In genomic region chr21:45975637-45976409, GRCh38 we compare ENCODE assay signal across 8 cellular contexts. TPM values are rescaled to one million over a fixed set of nuclear protein-coding genes. Genes with fewer than 3 reads are reported as not detected.
A peak's percentile ranks its signal among the peaks of the same experiment; 100 is the strongest.
DNase-seq lines count a peak whose midpoint lies in the region; ATAC-seq and TF ChIP-seq lines count a peak whose summit lies in the region.
"Not testable (repeated sequence)": the region's sequence is repeated elsewhere in the genome, so short reads cannot be mapped to it uniquely, and the experiment has no call there.

No MANE protein-coding gene starts in this region.

- peak overlapping the region in 6 of 8 donors; percentile 13 to 46 (median 32) for H3K4me3 Mint-ChIP-seq in CD4-positive, alpha-beta memory T cell
- H3K4me3 Mint-ChIP-seq in activated CD4-positive, alpha-beta memory T cell treated with anti-CD3 and anti-CD28 coated beads for 36 hours, result not testable (repeated sequence)
- peak overlapping the region; percentile 72 for H3K4me3 Mint-ChIP-seq in mesothelial cell of epicardium

- not testable (repeated sequence) for TF ChIP-seq RAD21 in Ishikawa (IDR thresholded peaks at IDR 0.05; ENCODE audit: low read depth)

- H3K36me3 ChIP-seq in CD4-positive, alpha-beta memory T cell (ENCODE audit: insufficient read depth, low read length); breast epithelium; heart left ventricle; ovary; suprapubic skin: not testable (repeated sequence)

- H3K27ac Mint-ChIP-seq in CD4-positive, alpha-beta memory T cell, result peak overlapping the region in 2 of 7 donors; percentile 46 to 61
- not testable (repeated sequence) for H3K27ac Mint-ChIP-seq in activated CD4-positive, alpha-beta memory T cell treated with anti-CD3 and anti-CD28 coated beads for 36 hours
- H3K27ac Mint-ChIP-seq in mesothelial cell of epicardium, result peak overlapping the region; percentile 87

- H3K4me3 ChIP-seq in CD4-positive, alpha-beta memory T cell (ENCODE audit: low read length in 2 of 2); breast epithelium; ovary; suprapubic skin: not testable (repeated sequence)
- peak overlapping the region in 3 of 12 donors; percentile 53 to 63 (median 60) for H3K4me3 ChIP-seq in heart left ventricle

- TF ChIP-seq EP300 in Ishikawa (IDR thresholded peaks at IDR 0.05; ENCODE audit: borderline replicate concordance), result peak; percentile 71
- not testable (repeated sequence) for TF ChIP-seq EP300 in ovary (IDR thresholded peaks at IDR 0.05); suprapubic skin (IDR thresholded peaks at IDR 0.05)

- not testable (repeated sequence) for TF ChIP-seq POLR2A in breast epithelium (IDR thresholded peaks at IDR 0.05); heart left ventricle (IDR thresholded peaks at IDR 0.05); ovary (IDR thresholded peaks at IDR 0.05); suprapubic skin (IDR thresholded peaks at IDR 0.05)

- not testable (repeated sequence) for ATAC-seq in heart left ventricle

- H3K9me3 Mint-ChIP-seq in CD4-positive, alpha-beta memory T cell; activated CD4-positive, alpha-beta memory T cell treated with anti-CD3 and anti-CD28 coated beads for 36 hours; mesothelial cell of epicardium: not testable (repeated sequence)

- DNase-seq in CD4-positive, alpha-beta memory T cell; breast epithelium (ENCODE audit: low spot score in 2 of 2); heart left ventricle; mesothelial cell of epicardium (ENCODE audit: low spot score in 2 of 2, unreplicated experiment in 2 of 2): not testable (repeated sequence)
- DNase-seq in activated CD4-positive, alpha-beta memory T cell treated with anti-CD3 and anti-CD28 coated beads for 36 hours, result peak; percentile 7
- DNase-seq in ovary (peak in 1 of 5 donors; percentile 7), suprapubic skin (ENCODE audit: low spot score in 2 of 2) (peak in 1 of 2 donors; percentile 26)

- H3K27me3 Mint-ChIP-seq in CD4-positive, alpha-beta memory T cell, result peaks cover 9 to 16% of the 10 kb centered on the region in 2 donors
- peaks cover 27% of the 10 kb centered on the region for H3K27me3 Mint-ChIP-seq in activated CD4-positive, alpha-beta memory T cell treated with anti-CD3 and anti-CD28 coated beads for 36 hours
- H3K27me3 Mint-ChIP-seq in mesothelial cell of epicardium (ENCODE audit: low read depth), result peaks cover 50% of the 10 kb centered on the region

- H3K4me1 ChIP-seq in CD4-positive, alpha-beta memory T cell (ENCODE audit: insufficient read depth, low read length), result peaks cover 47% of the 10 kb centered on the region
- H3K4me1 ChIP-seq in breast epithelium, result peaks cover 16 to 23% of the 10 kb centered on the region in 2 donors
- H3K4me1 ChIP-seq in heart left ventricle, result peaks cover 5 to 69% (median 47%) of the 10 kb centered on the region in 12 donors
- H3K4me1 ChIP-seq in ovary (ENCODE audit: insufficient read depth), result peaks cover 36% of the 10 kb centered on the region
- peaks cover 64% of the 10 kb centered on the region for H3K4me1 ChIP-seq in suprapubic skin

- peaks cover 33% of the 10 kb centered on the region for H3K27me3 ChIP-seq in CD4-positive, alpha-beta memory T cell (ENCODE audit: insufficient read depth, low read length)
- not testable (repeated sequence) for H3K27me3 ChIP-seq in breast epithelium, ovary, suprapubic skin
- H3K27me3 ChIP-seq in heart left ventricle, result peaks cover 0 to 43% (median 0%) of the 10 kb centered on the region in 9 donors

- H3K9me3 ChIP-seq in CD4-positive, alpha-beta memory T cell (ENCODE audit: control insufficient read depth in 1 of 2, low read length in 2 of 2); breast epithelium; heart left ventricle; ovary; suprapubic skin: not testable (repeated sequence)

- TF ChIP-seq CTCF in breast epithelium (IDR thresholded peaks at IDR 0.05); heart left ventricle (IDR thresholded peaks at IDR 0.05); mesothelial cell of epicardium (IDR thresholded peaks at IDR 0.05; ENCODE audit: unreplicated experiment); ovary (IDR thresholded peaks at IDR 0.05); suprapubic skin (IDR thresholded peaks at IDR 0.05): not testable (repeated sequence)

- POLR2A ChIA-PET in CD4-positive, alpha-beta memory T cell (lab: Charles Lee; ENCODE audit: partially characterized antibody); activated CD4-positive, alpha-beta memory T cell treated with anti-CD3 and anti-CD28 coated beads for 36 hours (lab: Charles Lee): not testable (repeated sequence)

- H3K4me1 Mint-ChIP-seq in CD4-positive, alpha-beta memory T cell, result peaks cover 3 to 30% (median 8%) of the 10 kb centered on the region in 4 donors
- peaks cover 11% of the 10 kb centered on the region for H3K4me1 Mint-ChIP-seq in activated CD4-positive, alpha-beta memory T cell treated with anti-CD3 and anti-CD28 coated beads for 36 hours (ENCODE audit: low read depth)
- peaks cover 35% of the 10 kb centered on the region for H3K4me1 Mint-ChIP-seq in mesothelial cell of epicardium

- 60 to 75% (median 72%) methylated on average over 15 of the region's 15 CpGs for WGBS in heart left ventricle, 4 donors
- WGBS in ovary, 3 donors, result 75 to 92% (median 88%) methylated on average over 15 of the region's 15 CpGs
- WGBS in suprapubic skin, result 57% methylated on average over 15 of the region's 15 CpGs

- H3K36me3 Mint-ChIP-seq in CD4-positive, alpha-beta memory T cell; activated CD4-positive, alpha-beta memory T cell treated with anti-CD3 and anti-CD28 coated beads for 36 hours; mesothelial cell of epicardium: not testable (repeated sequence)

- intact Hi-C loops in CD4-positive, alpha-beta memory T cell (cut with micrococcal nuclease), result loop anchor here (10.0 kb wide), 2 partner anchors 309 to 349 kb away; partner anchors contain the start of genes C21orf58, MCM3AP, PCNT and YBEY
- intact Hi-C loops in activated CD4-positive, alpha-beta memory T cell treated with anti-CD3 and anti-CD28 coated beads for 36 hours (cut with micrococcal nuclease); breast epithelium (cut with DNase I; ENCODE audit: low total_unique reads): not testable (repeated sequence)
- intact Hi-C loops in heart left ventricle (cut with DNase I) (loop anchor here in 5 of 10 donors (1.0 to 10.0 kb wide), 5 partner anchors 89 to 349 kb away; partner anchors contain the start of genes LSS (in 3 of the 5), C21orf58 (in 1 of the 5), COL6A2 (in 1 of the 5) and PCNT (in 1 of the 5)), ovary (cut with DNase I) (loop anchor here in 1 of 4 donors (10.0 kb wide), 1 partner anchor 79 kb away; no protein-coding TSS in a partner anchor)

- not testable (repeated sequence) for H3K27ac ChIP-seq in CD4-positive, alpha-beta memory T cell (ENCODE audit: low read depth, low read length)
- H3K27ac ChIP-seq in breast epithelium (peak overlapping the region; percentile 83 to 99), heart left ventricle (peak overlapping the region; percentile 90 to 99 (median 98)), ovary (peak overlapping the region; percentile 86 to 94), suprapubic skin (peak overlapping the region; percentile 93)

- CTCF ChIA-PET in CD4-positive, alpha-beta memory T cell (lab: Charles Lee; ENCODE audit: partially characterized antibody); activated CD4-positive, alpha-beta memory T cell treated with anti-CD3 and anti-CD28 coated beads for 36 hours (lab: Charles Lee): not testable (repeated sequence)

TF ChIP-seq in Ishikawa, 13 proteins besides CTCF, POLR2A, EP300 and RAD21:
- peak; percentile 64; the same call in 1 of the 2 replicates for TF ChIP-seq TCF12 (IDR thresholded peaks at IDR 0.05; ENCODE audit: low read depth)
- peak; percentile 40; the same call in 1 of the 2 replicates for TF ChIP-seq FOXM1 (IDR thresholded peaks at IDR 0.05; ENCODE audit: borderline replicate concordance, low read depth)
TF ChIP-seq in Ishikawa: peak in this region for 2; not testable (repeated sequence) for 11.

RNA-seq across cellular contexts. Expression of gene COL6A1, which starts 5.7 kb away (rescaled TPM):
- total RNA-seq in CD4-positive, alpha-beta memory T cell, result 1 to 10 TPM; 5.2 to 6.0 TPM
- under 1 TPM in 1 of 2 donors, not detected in 1; 0.87 TPM for polyA plus RNA-seq in CD4-positive, alpha-beta memory T cell
- under 1 TPM; 0.39 to 0.40 TPM for total RNA-seq in activated CD4-positive, alpha-beta memory T cell treated with anti-CD3 and anti-CD28 coated beads for 36 hours
- total RNA-seq in breast epithelium (100 to 1,000 TPM; 137 to 527 (median 201) TPM), heart left ventricle (100 to 1,000 TPM in 8 of 9 donors, 10 to 100 TPM in 1; 92.4 to 385 (median 143) TPM), mesothelial cell of epicardium (539 to 636 TPM (median 611 TPM) in 3 replicates), ovary (100 to 1,000 TPM; 389 to 779 (median 731) TPM), suprapubic skin (100 to 1,000 TPM; 105 to 123 (median 109) TPM)
- polyA plus RNA-seq in heart left ventricle (100 to 1,000 TPM; 149 to 157 TPM), ovary (100 to 1,000 TPM; 112 to 905 TPM)

Comparison
In these comparisons a context has a peak if more than half of its experiments do, and no peak if none do; other contexts are left out.
1. RNA of gene COL6A1, which starts 5.7 kb away (total RNA-seq): 389 to 779 TPM in ovary, 539 to 636 TPM in mesothelial cell of epicardium, 137 to 527 TPM in breast epithelium, 92.4 to 385 TPM in heart left ventricle and 105 to 123 TPM in suprapubic skin; 5.2 to 6.0 TPM in CD4-positive, alpha-beta memory T cell and 0.39 to 0.40 TPM in activated CD4-positive, alpha-beta memory T cell treated with anti-CD3 and anti-CD28 coated beads for 36 hours; every median in the first group is over 10 times any median in the second.